ENCODE assay signal across 15 cellular contexts in the genomic region with DNA sequence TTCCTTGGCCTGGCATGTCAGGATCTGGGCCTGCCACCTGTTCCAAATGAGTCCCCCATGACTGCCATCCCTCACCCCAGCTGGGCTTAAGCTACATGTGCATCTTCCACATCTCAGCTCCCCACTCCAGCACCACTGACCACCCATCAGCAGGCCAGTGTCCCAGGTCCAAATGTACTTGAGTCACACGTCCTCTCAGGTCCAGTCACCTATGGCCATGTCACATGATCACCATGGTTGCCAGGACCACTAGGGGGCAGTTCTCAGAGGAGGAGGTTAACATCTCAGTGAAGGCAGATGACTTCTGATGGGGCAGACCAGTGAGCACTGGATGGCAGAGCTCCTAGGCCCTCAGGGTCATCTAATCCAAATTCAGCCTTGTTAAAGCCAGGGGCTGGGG. TPM values are rescaled to one million over a fixed set of nuclear protein-coding genes. Genes with fewer than 3 reads are reported as not detected.
DNase-seq lines count a peak whose midpoint lies in the region; ATAC-seq and TF ChIP-seq lines count a peak whose summit lies in the region.
"Had no signal": no experiment of that assay in that cellular context is flagged by ENCODE, and none has a peak within 500 bp of the region (broad histone marks: within the 10 kb centered on the region; RNA-seq: fewer than 3 reads in every experiment).

No MANE protein-coding gene starts in this region.

- no peak overlapping the region for H3K4me3 Mint-ChIP-seq in osteocyte (ENCODE audit: unreplicated experiment)
- H3K4me3 Mint-ChIP-seq: activated T-cell treated with anti-CD3 and anti-CD28 coated beads, Interleukin-2, amount 50 U/mL, for 4 hours; nephron progenitor cell had no signal

- ATAC-seq in HG03469 (IDR thresholded peaks at IDR 0.05; ENCODE audit: unreplicated experiment), result no peak
- ATAC-seq: activated T-cell treated with anti-CD3 and anti-CD28 coated beads, Interleukin-2, amount 50 U/mL, for 4 hours had no signal

- no peaks in the 10 kb centered on the region for H3K36me3 Mint-ChIP-seq in osteocyte (ENCODE audit: unreplicated experiment)

- H3K4me3 ChIP-seq in choroid plexus epithelial cell (ENCODE audit: low read depth, low read length), result no peak overlapping the region
- H3K4me3 ChIP-seq: coronary artery had no signal

- no peak overlapping the region for H3K27ac Mint-ChIP-seq in osteocyte (ENCODE audit: unreplicated experiment)
- H3K27ac Mint-ChIP-seq: nephron progenitor cell had no signal

- H3K27me3 Mint-ChIP-seq in osteocyte (ENCODE audit: unreplicated experiment), result peaks cover 46% of the 10 kb centered on the region

- peak; percentile 38 for TF ChIP-seq CTCF in choroid plexus epithelial cell (conservative IDR thresholded peaks at IDR 0.05; ENCODE audit: low read depth, low read length)
- TF ChIP-seq CTCF in osteocyte (IDR thresholded peaks at IDR 0.05), result peak; percentile 25

- H3K9me3 Mint-ChIP-seq in osteocyte (ENCODE audit: unreplicated experiment), result no peaks in the 10 kb centered on the region
- H3K9me3 Mint-ChIP-seq: activated T-cell treated with anti-CD3 and anti-CD28 coated beads, Interleukin-2, amount 50 U/mL, for 4 hours; nephron progenitor cell had no signal

- H3K4me1 Mint-ChIP-seq in osteocyte (ENCODE audit: unreplicated experiment), result no peaks in the 10 kb centered on the region

- DNase-seq in NCI-H146 (lab: John Stamatoyannopoulos, UW) (peak; percentile 26), NCI-H146 treated with DMSO at 0.1 percent for 48 hours (lab: John Stamatoyannopoulos, UW; ENCODE audit: unreplicated experiment) (no peak), M059J (ENCODE audit: low read depth) (peak; percentile 31), choroid plexus epithelial cell (ENCODE audit: low read depth) (no peak), osteocyte (ENCODE audit: extremely low spot score, unreplicated experiment) (no peak), ureter (ENCODE audit: low spot score) (no peak), SIG-M5 treated with dmso at 0.1 percent for 504 hours (lab: John Stamatoyannopoulos, UW; ENCODE audit: unreplicated experiment) (no peak)
- DNase-seq: activated T-cell treated with anti-CD3 and anti-CD28 coated beads, Interleukin-2, amount 50 U/mL, for 4 hours; hypothalamus; NCI-H2029 treated with DMSO at 0.1 percent for 48 hours; nephron progenitor cell; stimulated activated CD4-positive, alpha-beta T cell treated with anti-CD3 and anti-CD28 coated beads, Interleukin-2, amount 100 ng/mL, for 48 hours; SW 1271 had no signal

RNA-seq across cellular contexts. Expression of a gene that starts 41.9 kb away (rescaled TPM):
- 2.0 and 3.1 TPM in 2 replicates for total RNA-seq in M059J (2014; rRNA removed; shearing (Covaris generic))
- 3.2 and 4.1 TPM in 2 replicates for total RNA-seq in osteocyte
- total RNA-seq in ureter, result 1.7 TPM

Comparison
In these comparisons a context has a peak if more than half of its experiments do, and no peak if none do; other contexts are left out.
1. DNase-seq: peak in NCI-H146 (single experiment) and M059J (single experiment); none in NCI-H146 treated with DMSO at 0.1 percent for 48 hours (single experiment), choroid plexus epithelial cell (single experiment), osteocyte (single experiment), ureter (single experiment) and SIG-M5 treated with dmso at 0.1 percent for 504 hours (single experiment).